Comparison of ENCODE assay signal across 17 cellular contexts in genomic region chr4:97038146-97038516, GRCh38.
"Had no signal": no experiment of that assay in that cellular context is flagged by ENCODE, and none has a peak within 500 bp of the region (broad histone marks: within the 10 kb centered on the region; RNA-seq: fewer than 3 reads in every experiment).

No MANE protein-coding gene starts in this region.

- H3K4me3 Mint-ChIP-seq: activated CD4-positive, alpha-beta T cell treated with anti-CD3 and anti-CD28 coated beads for 36 hours; activated naive CD8-positive, alpha-beta T cell treated with anti-CD3 and anti-CD28 coated beads for 36 hours; activated T-helper 1 cell treated with anti-CD3 and anti-CD28 coated beads, Interleukin-12 subunit alpha, Interleukin-12 subunit beta, Interleukin-2, Interleukin-4 antibody, amounts not matched to agents 30 ng/mL and 10 ng/mL and 1 ng/mL, durations not matched to agents 14 hours and 24 hours and 36 hours; stimulated activated naive CD8-positive, alpha-beta T cell treated with anti-CD3 and anti-CD28 coated beads, Interleukin-15, amount 100 ng/mL, for 72 hours; T-helper 2 cell treated with Interferon-gamma antibody and Interleukin-4, amounts not matched to agents 5 μg/mL and 100 μg/mL, for 36 hours had no signal

- H3K36me3 Mint-ChIP-seq: activated naive CD8-positive, alpha-beta T cell treated with anti-CD3 and anti-CD28 coated beads for 36 hours; type B pancreatic cell had no signal

- H3K27me3 ChIP-seq: foreskin keratinocyte, hepatocyte, suprapubic skin had no signal

- H3K27me3 Mint-ChIP-seq: activated CD4-positive, alpha-beta T cell treated with anti-CD3 and anti-CD28 coated beads for 36 hours; activated naive CD8-positive, alpha-beta T cell treated with anti-CD3 and anti-CD28 coated beads for 36 hours; stimulated activated naive CD8-positive, alpha-beta T cell treated with anti-CD3 and anti-CD28 coated beads, Interleukin-15, amount 100 ng/mL, for 72 hours had no signal

- DNase-seq: activated CD4-positive, alpha-beta T cell treated with anti-CD3 and anti-CD28 coated beads for 36 hours; activated CD4-positive, alpha-beta T cell treated with anti-CD3 and anti-CD28 coated beads, Interleukin-2, amount 50 U/mL, for 48 hours; activated naive CD4-positive, alpha-beta T cell; activated naive CD8-positive, alpha-beta T cell treated with anti-CD3 and anti-CD28 coated beads for 36 hours; activated T-cell treated with anti-CD3 and anti-CD28 coated beads for 4 hours; amniotic stem cell; foreskin keratinocyte; stimulated activated CD4-positive, alpha-beta T cell treated with anti-CD3 and anti-CD28 coated beads, Interleukin-2, amount 100 ng/mL, for 48 hours; stimulated activated naive CD8-positive, alpha-beta T cell treated with anti-CD3 and anti-CD28 coated beads, Interleukin-15, amount 100 ng/mL, for 72 hours had no signal

- H3K27ac ChIP-seq: epithelial cell of prostate, foreskin keratinocyte, hepatocyte, psoas muscle, suprapubic skin had no signal

- H3K27ac Mint-ChIP-seq: activated CD4-positive, alpha-beta T cell treated with anti-CD3 and anti-CD28 coated beads for 36 hours; activated naive CD8-positive, alpha-beta T cell treated with anti-CD3 and anti-CD28 coated beads for 36 hours; activated T-helper 1 cell treated with anti-CD3 and anti-CD28 coated beads, Interleukin-12 subunit alpha, Interleukin-12 subunit beta, Interleukin-2, Interleukin-4 antibody, amounts not matched to agents 30 ng/mL and 10 ng/mL and 1 ng/mL, durations not matched to agents 14 hours and 24 hours and 36 hours; stimulated activated naive CD8-positive, alpha-beta T cell treated with anti-CD3 and anti-CD28 coated beads, Interleukin-15, amount 100 ng/mL, for 72 hours; T-helper 2 cell treated with Interferon-gamma antibody and Interleukin-4, amounts not matched to agents 5 μg/mL and 100 μg/mL, for 36 hours; type B pancreatic cell had no signal

- H3K4me1 Mint-ChIP-seq: activated CD4-positive, alpha-beta T cell treated with anti-CD3 and anti-CD28 coated beads for 36 hours; activated naive CD8-positive, alpha-beta T cell treated with anti-CD3 and anti-CD28 coated beads for 36 hours; stimulated activated naive CD8-positive, alpha-beta T cell treated with anti-CD3 and anti-CD28 coated beads, Interleukin-15, amount 100 ng/mL, for 72 hours had no signal

- H3K4me1 ChIP-seq: foreskin keratinocyte, psoas muscle, suprapubic skin had no signal

- H3K36me3 ChIP-seq: suprapubic skin had no signal

- H3K4me3 ChIP-seq: hepatocyte, lung, psoas muscle, suprapubic skin had no signal

- H3K9me3 ChIP-seq: psoas muscle, suprapubic skin had no signal
